Comparison of ENCODE assay signal across 9 cellular contexts in the genomic region with DNA sequence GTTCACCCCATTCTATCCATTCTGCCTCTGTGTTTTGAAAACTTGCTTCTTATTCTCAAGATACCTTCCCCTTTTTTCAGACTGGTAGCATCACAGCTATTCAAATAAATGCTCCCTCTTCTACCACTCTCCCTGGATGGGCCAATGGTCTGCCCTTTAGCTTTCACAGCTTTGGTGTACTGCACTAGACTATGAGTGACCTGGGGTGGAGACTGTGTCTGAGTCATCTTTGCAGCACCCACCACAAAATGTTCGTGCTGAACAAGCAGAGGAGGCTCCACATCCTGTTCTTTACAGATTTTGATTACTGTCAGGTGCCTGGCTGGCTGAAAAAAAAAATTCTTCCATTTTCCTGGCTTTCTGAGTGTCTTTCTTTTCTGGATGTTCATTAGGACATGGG.
DNase-seq lines count a peak whose midpoint lies in the region; ATAC-seq lines count a peak whose summit lies in the region.
"Had no signal": no experiment of that assay in that cellular context is flagged by ENCODE, and none has a peak within 500 bp of the region (broad histone marks: within the 10 kb centered on the region; RNA-seq: fewer than 3 reads in every experiment).

No MANE protein-coding gene starts in this region.

- no peaks in the 10 kb centered on the region for H3K9me2 ChIP-seq in GM23248 (ENCODE audit: insufficient read depth)

- H3K9ac ChIP-seq in GM23248: peak overlapping the region; percentile 29; the same call in 1 of the 2 replicates

- H3K4me3 ChIP-seq in GM23248: no peak overlapping the region

- no peaks in the 10 kb centered on the region for H3K36me3 ChIP-seq in GM23248 (ENCODE audit: low read depth)

- no peaks in the 10 kb centered on the region for H3K79me2 ChIP-seq in GM23248 (ENCODE audit: insufficient read depth)

- H3K27me3 ChIP-seq in GM23248 (replicated peaks; ENCODE audit: insufficient read depth): no peaks in the 10 kb centered on the region

- H2AFZ ChIP-seq in GM23248: peak overlapping the region; percentile 46; the same call in 1 of the 2 replicates

- H3K9me3 ChIP-seq in GM23248 (ENCODE audit: low read depth): no peaks in the 10 kb centered on the region

- H4K20me1 ChIP-seq in GM23248 (ENCODE audit: insufficient read depth): no peaks in the 10 kb centered on the region

- peak overlapping the region; percentile 45 for H3K27ac ChIP-seq in GM23248

- H3K4me1 ChIP-seq in GM23248 (ENCODE audit: insufficient read depth): peaks cover 14% of the 10 kb centered on the region

- 0 to 4% methylated on average over 1 of the region's 1 CpG for WGBS in GM23248 (ENCODE audit: low coverage in 1 of 2, low lambda C conversion rate in 2 of 2, missing lambda C conversion rate in 2 of 2), 2 experiments

- no peak for ATAC-seq in GM18502 (IDR thresholded peaks at IDR 0.05; ENCODE audit: poor library complexity, unreplicated experiment)

- peak; percentile 77 for DNase-seq in AG08395 (ENCODE audit: low spot score)
- DNase-seq in GM23248: peak; percentile 84
- peak; percentile 84 for DNase-seq in RPMI7951 (ENCODE audit: low read depth)
- peak; percentile 42 for DNase-seq in central memory CD4-positive, alpha-beta T cell
- peak; percentile 16 to 18 for DNase-seq in stimulated activated CD8-positive, alpha-beta memory T cell treated with anti-CD3 and anti-CD28 coated beads, Interleukin-2, amount 100 ng/mL, for 1 hour (ENCODE audit: low read depth in 2 of 2)
- DNase-seq in putamen (ENCODE audit: low spot score): no peak
- no peak for DNase-seq in NCI-H187 treated with DMSO at 0.1 percent for 48 hours (lab: John Stamatoyannopoulos, UW)
- DNase-seq: DND-41 had no signal

- H3K4me2 ChIP-seq in GM23248 (ENCODE audit: unreplicated experiment): no peak overlapping the region

- H3F3A ChIP-seq in GM23248 (ENCODE audit: insufficient read depth): peaks cover 18% of the 10 kb centered on the region; the same call in 1 of the 2 replicates

- in situ Hi-C loops in GM23248 (cut with MboI): no loop called here

Comparison
In these comparisons a context has a peak if more than half of its experiments do, and no peak if none do; other contexts are left out.
1. DNase-seq: peak in AG08395 (single experiment), GM23248 (single experiment), RPMI7951 (single experiment), central memory CD4-positive, alpha-beta T cell (single experiment) and stimulated activated CD8-positive, alpha-beta memory T cell treated with anti-CD3 and anti-CD28 coated beads, Interleukin-2, amount 100 ng/mL, for 1 hour (2 of 2); none in putamen (single experiment) and NCI-H187 treated with DMSO at 0.1 percent for 48 hours (single experiment).